ENCODE assay signal across 8 cellular contexts in the genomic region with DNA sequence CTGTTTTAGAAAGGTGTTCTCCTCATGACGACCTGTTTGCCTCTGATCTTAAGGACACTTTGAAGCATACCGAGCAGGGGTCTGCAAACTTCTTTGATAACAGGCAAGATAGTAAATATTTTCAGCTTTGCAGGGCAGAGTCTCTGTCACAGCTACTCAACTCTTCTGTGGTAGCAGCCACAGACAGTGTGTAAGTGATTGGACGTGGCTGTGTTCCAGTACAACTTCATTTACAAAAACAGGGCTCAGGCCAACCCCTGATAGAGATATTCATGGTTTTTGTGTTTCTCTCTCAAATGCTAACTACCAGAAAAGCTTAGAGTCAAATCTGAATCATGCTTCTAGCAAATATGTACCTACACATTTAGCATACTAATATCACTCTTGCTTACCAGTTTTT. TPM values are rescaled to one million over a fixed set of nuclear protein-coding genes. Genes with fewer than 3 reads are reported as not detected.
A peak's percentile ranks its signal among the peaks of the same experiment; 100 is the strongest.
DNase-seq lines count a peak whose midpoint lies in the region; ATAC-seq, FAIRE-seq and TF ChIP-seq lines count a peak whose summit lies in the region.

No MANE protein-coding gene starts in this region.

- H3K27me3 ChIP-seq in CD4-positive, CD25-positive, alpha-beta regulatory T cell (ENCODE audit: control insufficient read depth, insufficient read depth, low read length): no peaks in the 10 kb centered on the region
- H3K27me3 ChIP-seq in Loucy (ENCODE audit: insufficient read depth, low read length, poor library complexity, severe bottlenecking): no peaks in the 10 kb centered on the region

- H3K79me2 ChIP-seq in Loucy (ENCODE audit: insufficient read depth, low read length): peaks cover 78% of the 10 kb centered on the region

- no peak for TF ChIP-seq CTCF in Loucy (conservative IDR thresholded peaks at IDR 0.05; ENCODE audit: low read length)
- TF ChIP-seq CTCF in endothelial cell (IDR thresholded peaks at IDR 0.05; ENCODE audit: unreplicated experiment): no peak

- peaks cover 44 to 94% (median 76%) of the 10 kb centered on the region in 4 donors for H3K4me1 Mint-ChIP-seq in CD4-positive, CD25-positive, alpha-beta regulatory T cell
- peaks cover 76% of the 10 kb centered on the region for H3K4me1 Mint-ChIP-seq in endothelial cell (ENCODE audit: unreplicated experiment)
- H3K4me1 Mint-ChIP-seq in stimulated activated effector memory CD8-positive, alpha-beta T cell treated with anti-CD3 and anti-CD28 coated beads, Interleukin-12 subunit alpha, Interleukin-12 subunit beta, amount 100 ng/mL, for 72 hours: peaks cover 86% of the 10 kb centered on the region

- peak overlapping the region; percentile 64 for H3K9ac ChIP-seq in Loucy (ENCODE audit: low read depth, low read length, poor library complexity, severe bottlenecking)

- H3K4me1 ChIP-seq in CD4-positive, CD25-positive, alpha-beta regulatory T cell (ENCODE audit: control insufficient read depth, insufficient read depth, low read length, poor library complexity, severe bottlenecking): peaks cover 86% of the 10 kb centered on the region
- H3K4me1 ChIP-seq in Loucy (ENCODE audit: insufficient read depth, low read length, poor library complexity, severe bottlenecking): peaks cover 94% of the 10 kb centered on the region

- ATAC-seq in CD4-positive, CD25-positive, alpha-beta regulatory T cell (ENCODE audit: low read depth in 2 of 2): peak; percentile 50 to 60
- peak; percentile 31 for ATAC-seq in GM21619 (IDR thresholded peaks at IDR 0.05; ENCODE audit: unreplicated experiment)
- ATAC-seq in stimulated activated effector memory CD8-positive, alpha-beta T cell treated with anti-CD3 and anti-CD28 coated beads, Interleukin-12 subunit alpha, Interleukin-12 subunit beta, amount 100 ng/mL, for 72 hours: peak; percentile 80

- H3K36me3 ChIP-seq in CD4-positive, CD25-positive, alpha-beta regulatory T cell (ENCODE audit: control insufficient read depth, insufficient read depth, low read length): peaks cover 27% of the 10 kb centered on the region
- H3K36me3 ChIP-seq in Loucy (ENCODE audit: insufficient read depth, low read length): peaks cover 68% of the 10 kb centered on the region

- peak overlapping the region; percentile 67 for H3K4me3 ChIP-seq in CD4-positive, CD25-positive, alpha-beta regulatory T cell (ENCODE audit: low read depth, low read length)
- H3K4me3 ChIP-seq in Loucy (ENCODE audit: low read length, poor library complexity, severe bottlenecking): peak overlapping the region; percentile 52

- peaks cover 46% of the 10 kb centered on the region for H3K36me3 Mint-ChIP-seq in CD4-positive, CD25-positive, alpha-beta regulatory T cell
- H3K36me3 Mint-ChIP-seq in endothelial cell (ENCODE audit: low read depth, unreplicated experiment): peaks cover 60% of the 10 kb centered on the region
- peaks cover 96% of the 10 kb centered on the region for H3K36me3 Mint-ChIP-seq in stimulated activated effector memory CD8-positive, alpha-beta T cell treated with anti-CD3 and anti-CD28 coated beads, Interleukin-12 subunit alpha, Interleukin-12 subunit beta, amount 100 ng/mL, for 72 hours

- peak in 1 of 3 donors; percentile 68 for DNase-seq in CD4-positive, CD25-positive, alpha-beta regulatory T cell
- DNase-seq in endothelial cell (ENCODE audit: low spot score) (no peak), SHP77 (lab: John Stamatoyannopoulos, UW) (no peak), urothelium cell line (ENCODE audit: low spot score) (no peak), globus pallidus (ENCODE audit: low spot score) (no peak)
- DNase-seq in stimulated activated effector memory CD8-positive, alpha-beta T cell treated with anti-CD3 and anti-CD28 coated beads, Interleukin-12 subunit alpha, Interleukin-12 subunit beta, amount 100 ng/mL, for 72 hours (ENCODE audit: low spot score in 2 of 2): no peak

- no peaks in the 10 kb centered on the region for H3K9me2 ChIP-seq in Loucy (replicated peaks; ENCODE audit: low read depth, low read length)

- H4K20me1 ChIP-seq in Loucy (ENCODE audit: insufficient read depth, low read length, poor library complexity, severe bottlenecking): no peaks in the 10 kb centered on the region

- FAIRE-seq in urothelium cell line (lab: Jason Lieb, UNC): no peak

- no peaks in the 10 kb centered on the region for H3K9me3 Mint-ChIP-seq in CD4-positive, CD25-positive, alpha-beta regulatory T cell
- no peaks in the 10 kb centered on the region for H3K9me3 Mint-ChIP-seq in endothelial cell (ENCODE audit: unreplicated experiment)
- no peaks in the 10 kb centered on the region for H3K9me3 Mint-ChIP-seq in stimulated activated effector memory CD8-positive, alpha-beta T cell treated with anti-CD3 and anti-CD28 coated beads, Interleukin-12 subunit alpha, Interleukin-12 subunit beta, amount 100 ng/mL, for 72 hours

- no peak overlapping the region for H2AFZ ChIP-seq in Loucy (ENCODE audit: low read length)

- H3K4me2 ChIP-seq in Loucy (ENCODE audit: low read depth, low read length, poor library complexity, severe bottlenecking): peak overlapping the region; percentile 79

- H3F3A ChIP-seq in Loucy (ENCODE audit: low read depth): peaks cover 27% of the 10 kb centered on the region

- no peaks in the 10 kb centered on the region for H3K27me3 Mint-ChIP-seq in CD4-positive, CD25-positive, alpha-beta regulatory T cell
- peaks cover 4% of the 10 kb centered on the region for H3K27me3 Mint-ChIP-seq in endothelial cell (ENCODE audit: unreplicated experiment)

- peak overlapping the region; percentile 53 to 88 (median 70) for H3K4me3 Mint-ChIP-seq in CD4-positive, CD25-positive, alpha-beta regulatory T cell
- H3K4me3 Mint-ChIP-seq in endothelial cell (ENCODE audit: unreplicated experiment): no peak overlapping the region
- H3K4me3 Mint-ChIP-seq in stimulated activated effector memory CD8-positive, alpha-beta T cell treated with anti-CD3 and anti-CD28 coated beads, Interleukin-12 subunit alpha, Interleukin-12 subunit beta, amount 100 ng/mL, for 72 hours: peak overlapping the region; percentile 60

- no peaks in the 10 kb centered on the region for H3K9me3 ChIP-seq in CD4-positive, CD25-positive, alpha-beta regulatory T cell (ENCODE audit: control insufficient read depth in 2 of 2, low read length in 2 of 2)
- H3K9me3 ChIP-seq in Loucy (ENCODE audit: insufficient read depth, low read depth, low read length): no peaks in the 10 kb centered on the region

- H3K27ac ChIP-seq in CD4-positive, CD25-positive, alpha-beta regulatory T cell (ENCODE audit: insufficient read depth, low read length, poor library complexity, severe bottlenecking): peak overlapping the region; percentile 91

- peak overlapping the region; percentile 93 to 98 (median 96) for H3K27ac Mint-ChIP-seq in CD4-positive, CD25-positive, alpha-beta regulatory T cell
- peak overlapping the region; percentile 82 for H3K27ac Mint-ChIP-seq in endothelial cell (ENCODE audit: unreplicated experiment)
- H3K27ac Mint-ChIP-seq in stimulated activated effector memory CD8-positive, alpha-beta T cell treated with anti-CD3 and anti-CD28 coated beads, Interleukin-12 subunit alpha, Interleukin-12 subunit beta, amount 100 ng/mL, for 72 hours: peak overlapping the region; percentile 88

RNA-seq across cellular contexts. Expression of gene TGFBR2, which starts 51.5 kb away (rescaled TPM):
- 57.4 TPM for total RNA-seq in CD4-positive, CD25-positive, alpha-beta regulatory T cell
- 10 to 100 TPM; 35.8 to 92.6 (median 61.0) TPM for polyA plus RNA-seq in CD4-positive, CD25-positive, alpha-beta regulatory T cell
- total RNA-seq in endothelial cell (ENCODE audit: unreplicated experiment): 68.7 TPM
